In genomic region chr4:145732416-145732815, GRCh38 we compare ENCODE assay signal across 8 cellular contexts. TPM values are rescaled to one million over a fixed set of nuclear protein-coding genes. Genes with fewer than 3 reads are reported as not detected.
DNase-seq lines count a peak whose midpoint lies in the region; ATAC-seq and TF ChIP-seq lines count a peak whose summit lies in the region.

No MANE protein-coding gene starts in this region.

- intact Hi-C loops in Panc1 (cut with micrococcal nuclease; ENCODE audit: unreplicated experiment) (no loop called here), psoas muscle (cut with DNase I) (loop anchor here (2.0 to 10.0 kb wide), 4 partner anchors 115 to 550 kb away; partner anchors contain the start of genes MMAA (in 1 of the 2), OTUD4 (in 1 of the 2) and ZNF827 (in 1 of the 2))

- TF ChIP-seq CTCF in Panc1 (IDR thresholded peaks at IDR 0.05): no peak
- TF ChIP-seq CTCF in fibroblast of mammary gland (conservative IDR thresholded peaks at IDR 0.05; ENCODE audit: control insufficient read depth, insufficient read depth, low read depth, low read length): no peak
- TF ChIP-seq CTCF in psoas muscle (IDR thresholded peaks at IDR 0.05): no peak

- ATAC-seq in Panc1 (no peak), psoas muscle (no peak), HG02610 (IDR thresholded peaks at IDR 0.05; ENCODE audit: unreplicated experiment) (no peak), HG02852 (IDR thresholded peaks at IDR 0.05; ENCODE audit: unreplicated experiment) (no peak)

- peak overlapping the region; percentile 63 for H3K27ac ChIP-seq in Panc1 (ENCODE audit: low read length)
- H3K27ac ChIP-seq in psoas muscle: peak overlapping the region; percentile 98

- H3K4me3 ChIP-seq in Panc1 (ENCODE audit: low read depth in 2 of 2, low read length in 2 of 2) (peak overlapping the region; percentile 53 to 70), fibroblast of mammary gland (ENCODE audit: control insufficient read depth, low read depth, low read length) (peak overlapping the region; percentile 51), psoas muscle (peak overlapping the region; percentile 68)

- H3K27me3 ChIP-seq in Panc1 (ENCODE audit: control insufficient read depth, insufficient read depth, low read length) (no peaks in the 10 kb centered on the region), psoas muscle (ENCODE audit: insufficient read depth in 3 of 3, low read length in 2 of 3) (no peaks in the 10 kb centered on the region)

- H3K9ac ChIP-seq in ES-I3 (ENCODE audit: low read depth, low read length): peak overlapping the region; percentile 52

- H3K36me3 ChIP-seq in ES-I3 (ENCODE audit: insufficient read depth, low read length) (peaks cover 16% of the 10 kb centered on the region), Panc1 (ENCODE audit: control insufficient read depth, insufficient read depth, low read length) (no peaks in the 10 kb centered on the region), psoas muscle (ENCODE audit: insufficient read depth in 1 of 2, low read depth in 1 of 2) (no peaks in the 10 kb centered on the region)

- CTCF ChIA-PET in Panc1 (lab: Charles Lee): no interaction called here

- DNase-seq in Panc1 (ENCODE audit: low read depth, low spot score) (no peak), fibroblast of mammary gland (ENCODE audit: low read depth) (no peak), psoas muscle (no peak), RPMI8226 (no peak), NCI-H1048 (lab: John Stamatoyannopoulos, UW) (no peak)

- H3K9me3 ChIP-seq in ES-I3 (ENCODE audit: control insufficient read depth, insufficient read depth, low read length) (no peaks in the 10 kb centered on the region), Panc1 (ENCODE audit: control insufficient read depth, insufficient read depth, low read depth, low read length) (no peaks in the 10 kb centered on the region), psoas muscle (no peaks in the 10 kb centered on the region)

- in situ Hi-C loops in Panc1 (cut with HindIII; ENCODE audit: low pct_unique_long_range_greater_than_20kb, low sequenced_read_pairs): no loop called here

- H3K4me1 ChIP-seq in ES-I3 (ENCODE audit: insufficient read depth, low read length) (peaks cover 38% of the 10 kb centered on the region), Panc1 (ENCODE audit: control insufficient read depth, insufficient read depth, low read length) (peaks cover 5% of the 10 kb centered on the region; the same call in 1 of the 2 replicates), psoas muscle (peaks cover 40% of the 10 kb centered on the region)

- no TSS peak for BruUV-seq in Panc1 (replicated peaks; lab: Mats Ljungman, UMichigan)

- WGBS in psoas muscle, 3 donors: 36 to 49% (median 44%) methylated on average over 10 of the region's 10 CpGs

- POLR2A ChIA-PET in Panc1 (lab: Charles Lee): interaction anchor here (0.6 kb wide), 1 partner anchor 31 kb away, joined by 4 read pairs; no protein-coding TSS in a partner anchor

RNA-seq across cellular contexts. Expression of gene C4orf51, which starts 52.5 kb away (rescaled TPM):
- not detected for total RNA-seq in Panc1 (2021; ENCODE audit: unreplicated experiment)
- not detected for polyA plus RNA-seq in Panc1 (2012; ENCODE audit: insufficient read length)
- total RNA-seq in psoas muscle: not detected
- polyA plus RNA-seq in psoas muscle: not detected
